Comparison of ENCODE assay signal across 23 cellular contexts in the genomic region with DNA sequence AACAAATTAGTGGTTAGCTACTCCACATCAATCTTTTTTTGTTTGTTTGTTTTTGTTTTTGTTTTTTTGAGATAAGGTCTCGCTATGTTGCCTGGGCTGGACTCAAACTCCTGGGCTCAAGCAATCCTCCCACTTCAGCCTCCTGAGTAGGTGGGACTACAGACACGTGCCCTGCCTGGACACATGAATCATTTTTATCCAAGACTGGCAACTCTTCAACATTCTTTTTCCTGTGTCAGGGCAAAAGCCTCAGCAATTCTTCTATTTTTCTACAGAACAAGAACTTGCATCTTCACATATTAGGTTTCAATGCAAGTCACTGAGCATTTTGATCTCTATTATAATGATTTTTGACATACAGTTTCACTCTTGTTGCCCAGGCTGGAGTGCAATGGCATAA.
"Had no signal": no experiment of that assay in that cellular context is flagged by ENCODE, and none has a peak within 500 bp of the region (broad histone marks: within the 10 kb centered on the region; RNA-seq: fewer than 3 reads in every experiment).

No MANE protein-coding gene starts in this region.

- H3K4me1 Mint-ChIP-seq: activated naive CD8-positive, alpha-beta T cell treated with anti-CD3 and anti-CD28 coated beads, Interleukin-2, amount 10 ng/mL, durations not matched to agents 7 days and 5 days had no signal

- H3K27ac ChIP-seq: gastroesophageal sphincter, neutrophil, pancreas, psoas muscle, right atrium auricular region, tibial artery had no signal

- DNase-seq: activated effector memory CD4-positive, alpha-beta T cell treated with Interleukin-2 at 50 U/mL for 16 hours; activated naive CD4-positive, alpha-beta T cell treated with anti-CD3 and anti-CD28 coated beads for 36 hours; activated naive CD8-positive, alpha-beta T cell treated with anti-CD3 and anti-CD28 coated beads, Interleukin-2, amount 10 ng/mL, durations not matched to agents 7 days and 5 days; activated T-cell treated with anti-CD3 and anti-CD28 coated beads, Interleukin-2, amount 50 U/mL, for 4 hours; caudate nucleus; effector CD4-positive, alpha-beta T cell; left ventricle myocardium superior; mammary epithelial cell; pancreas; psoas muscle; stimulated activated CD4-positive, alpha-beta T cell treated with anti-CD3 and anti-CD28 coated beads, Interleukin-12 subunit alpha, Interleukin-12 subunit beta, amount 100 ng/mL, for 4 hours; stimulated activated CD4-positive, alpha-beta T cell treated with anti-CD3 and anti-CD28 coated beads, Interleukin-4, amount 100 ng/mL, for 4 hours; T1000; uterus had no signal

- FAIRE-seq: pancreas had no signal

- H3K4me3 ChIP-seq: gastroesophageal sphincter, pancreas, psoas muscle, right atrium auricular region, tibial artery, uterus had no signal

- H3K27me3 ChIP-seq: gastroesophageal sphincter, neutrophil, pancreas, right atrium auricular region, tibial artery, uterus had no signal

- H3K9me3 Mint-ChIP-seq: activated naive CD4-positive, alpha-beta T cell treated with anti-CD3 and anti-CD28 coated beads for 36 hours; activated naive CD8-positive, alpha-beta T cell treated with anti-CD3 and anti-CD28 coated beads, Interleukin-2, amount 10 ng/mL, durations not matched to agents 7 days and 5 days; activated T-cell treated with anti-CD3 and anti-CD28 coated beads, Interleukin-2, amount 50 U/mL, for 4 hours; dendritic cell treated with granulocyte-macrophage colony-stimulating factor and Interleukin-4, amounts not matched to agents 40 ng/mL and 50 ng/mL, for 4 days; stimulated activated naive CD8-positive, alpha-beta T cell treated with anti-CD3 and anti-CD28 coated beads, Interleukin-15, Interleukin-2, amounts not matched to agents 100 ng/mL and 50 ng/mL, for 24 hours; T-helper 1 cell treated with Interleukin-12 subunit alpha and Interleukin-12 subunit beta and Interleukin-4 antibody, amounts not matched to agents 30 μg/mL and 1 μg/mL, for 36 hours had no signal

- H3K4me3 Mint-ChIP-seq: activated naive CD4-positive, alpha-beta T cell treated with anti-CD3 and anti-CD28 coated beads for 36 hours; activated naive CD8-positive, alpha-beta T cell treated with anti-CD3 and anti-CD28 coated beads, Interleukin-2, amount 10 ng/mL, durations not matched to agents 7 days and 5 days; activated T-cell treated with anti-CD3 and anti-CD28 coated beads, Interleukin-2, amount 50 U/mL, for 4 hours; dendritic cell treated with granulocyte-macrophage colony-stimulating factor and Interleukin-4, amounts not matched to agents 40 ng/mL and 50 ng/mL, for 4 days; nephron; stimulated activated naive CD8-positive, alpha-beta T cell treated with anti-CD3 and anti-CD28 coated beads, Interleukin-15, Interleukin-2, amounts not matched to agents 100 ng/mL and 50 ng/mL, for 24 hours; T-helper 1 cell treated with Interleukin-12 subunit alpha and Interleukin-12 subunit beta and Interleukin-4 antibody, amounts not matched to agents 30 μg/mL and 1 μg/mL, for 36 hours; WTC11 had no signal

- H3K4me1 ChIP-seq: pancreas, psoas muscle, right atrium auricular region, tibial artery, uterus had no signal

- ATAC-seq: activated T-cell treated with anti-CD3 and anti-CD28 coated beads, Interleukin-2, amount 50 U/mL, for 4 hours; gastroesophageal sphincter; psoas muscle; WTC11 had no signal

- H3K36me3 Mint-ChIP-seq: activated naive CD8-positive, alpha-beta T cell treated with anti-CD3 and anti-CD28 coated beads, Interleukin-2, amount 10 ng/mL, durations not matched to agents 7 days and 5 days; WTC11 had no signal

- H3K9me3 ChIP-seq: gastroesophageal sphincter, neutrophil, pancreas, psoas muscle, tibial artery, uterus had no signal

- H3K27ac Mint-ChIP-seq: activated naive CD4-positive, alpha-beta T cell treated with anti-CD3 and anti-CD28 coated beads for 36 hours; activated naive CD8-positive, alpha-beta T cell treated with anti-CD3 and anti-CD28 coated beads, Interleukin-2, amount 10 ng/mL, durations not matched to agents 7 days and 5 days; dendritic cell treated with granulocyte-macrophage colony-stimulating factor and Interleukin-4, amounts not matched to agents 40 ng/mL and 50 ng/mL, for 4 days; stimulated activated naive CD8-positive, alpha-beta T cell treated with anti-CD3 and anti-CD28 coated beads, Interleukin-15, Interleukin-2, amounts not matched to agents 100 ng/mL and 50 ng/mL, for 24 hours; T-helper 1 cell treated with Interleukin-12 subunit alpha and Interleukin-12 subunit beta and Interleukin-4 antibody, amounts not matched to agents 30 μg/mL and 1 μg/mL, for 36 hours; WTC11 had no signal

- H3K27me3 Mint-ChIP-seq: stimulated activated naive CD8-positive, alpha-beta T cell treated with anti-CD3 and anti-CD28 coated beads, Interleukin-15, Interleukin-2, amounts not matched to agents 100 ng/mL and 50 ng/mL, for 24 hours had no signal

- H3K36me3 ChIP-seq: gastroesophageal sphincter, neutrophil, pancreas, right atrium auricular region, tibial artery, uterus had no signal
